ENCODE assay signal across 25 cellular contexts in the genomic region with DNA sequence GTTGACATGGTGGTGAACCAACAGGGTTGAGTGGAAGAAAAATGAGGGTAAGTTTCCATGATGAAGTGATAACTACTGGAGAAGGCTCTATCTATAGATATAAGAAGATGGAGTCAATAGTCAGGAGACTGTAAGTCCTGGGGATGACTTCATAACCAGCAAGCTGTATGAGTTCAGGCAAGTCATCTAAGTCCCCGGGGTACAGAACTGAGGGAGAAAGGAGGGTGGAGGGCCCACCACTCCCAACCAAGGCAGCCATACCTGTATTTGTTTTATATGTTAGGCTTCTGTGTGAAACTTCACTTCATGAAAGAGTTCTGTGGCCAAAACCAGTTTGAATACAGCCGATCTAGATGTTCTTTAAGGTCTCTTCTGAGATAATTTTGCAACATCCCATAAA. TPM values are rescaled to one million over a fixed set of nuclear protein-coding genes. Genes with fewer than 3 reads are reported as not detected.
A peak's percentile ranks its signal among the peaks of the same experiment; 100 is the strongest.
DNase-seq lines count a peak whose midpoint lies in the region; ATAC-seq, FAIRE-seq and TF ChIP-seq lines count a peak whose summit lies in the region.
"Had no signal": no experiment of that assay in that cellular context is flagged by ENCODE, and none has a peak within 500 bp of the region (broad histone marks: within the 10 kb centered on the region; RNA-seq: fewer than 3 reads in every experiment).

No MANE protein-coding gene starts in this region.

- H4K20me1 ChIP-seq in astrocyte (ENCODE audit: insufficient read depth, low read length) (peaks cover 53% of the 10 kb centered on the region), osteoblast (ENCODE audit: insufficient read depth, low read length) (peaks cover 20% of the 10 kb centered on the region)

- no peak for DNase-seq in HFFc6
- DNase-seq in astrocyte (ENCODE audit: low read depth) = no peak
- DNase-seq in osteoblast (ENCODE audit: insufficient read length, low spot score, missing footprints) = no peak
- no peak for DNase-seq in NOMO-1 treated with dmso at 0.1 percent for 144 hours (lab: John Stamatoyannopoulos, UW; ENCODE audit: unreplicated experiment)
- no peak for DNase-seq in A172 (ENCODE audit: low spot score)
- DNase-seq: 8988T; AML-193; Caco-2; CD4-positive, alpha-beta T cell; DMS153; DMS79; GDM1; HCEC 1CT; IMR-90 had no signal

- TF ChIP-seq CTCF in HFFc6 (IDR thresholded peaks at IDR 0.05) = no peak
- TF ChIP-seq CTCF in astrocyte (IDR thresholded peaks at IDR 0.05; ENCODE audit: insufficient read depth, low read depth, low read length) = no peak
- no peak for TF ChIP-seq CTCF in osteoblast (IDR thresholded peaks at IDR 0.05; ENCODE audit: extremely low read depth, low read depth, low read length)

- no peak for ATAC-seq in GM21619 (IDR thresholded peaks at IDR 0.05; ENCODE audit: unreplicated experiment)
- ATAC-seq: GM23338, K562 had no signal

- H3K4me3 ChIP-seq in ACC112 (ENCODE audit: low read depth, low read length) = no peak overlapping the region
- no peak overlapping the region for H3K4me3 ChIP-seq in astrocyte (ENCODE audit: insufficient read depth, low read depth, low read length)
- no peak overlapping the region for H3K4me3 ChIP-seq in osteoblast (ENCODE audit: insufficient read depth, low read length)
- H3K4me3 ChIP-seq: GM23338, K562 had no signal

- peaks cover 70% of the 10 kb centered on the region for H3K4me1 Mint-ChIP-seq in HFFc6 (ENCODE audit: low read depth)
- H3K4me1 Mint-ChIP-seq in astrocyte (ENCODE audit: low read depth, unreplicated experiment) = no peaks in the 10 kb centered on the region

- H3K4me1 ChIP-seq in ACC112 (ENCODE audit: control insufficient read depth, insufficient read depth, low read length, unreplicated experiment) = peaks cover 31% of the 10 kb centered on the region
- no peaks in the 10 kb centered on the region for H3K4me1 ChIP-seq in astrocyte (ENCODE audit: insufficient read depth, low read length)
- peaks cover 14% of the 10 kb centered on the region for H3K4me1 ChIP-seq in osteoblast (ENCODE audit: insufficient read depth, low read length)
- H3K4me1 ChIP-seq: Caco-2 had no signal

- H3K27ac ChIP-seq in ACC112 (ENCODE audit: low read depth, low read length) (peak overlapping the region; percentile 25; the same call in 1 of the 2 replicates), astrocyte (ENCODE audit: low read depth, low read length) (no peak overlapping the region), osteoblast (ENCODE audit: low read depth, low read length) (peak overlapping the region; percentile 11)
- H3K27ac ChIP-seq: C4-2B, HL-60 had no signal

- no peak for FAIRE-seq in astrocyte (lab: Jason Lieb, UNC)
- FAIRE-seq: GM12892, GM18507, H54, HTR-8/SVneo, K562 had no signal

- no peaks in the 10 kb centered on the region for H3K9me3 Mint-ChIP-seq in HFFc6
- no peaks in the 10 kb centered on the region for H3K9me3 Mint-ChIP-seq in astrocyte (ENCODE audit: unreplicated experiment)
- H3K9me3 Mint-ChIP-seq: CD4-positive, alpha-beta T cell had no signal

- H3K27ac Mint-ChIP-seq in HFFc6 (peak overlapping the region; percentile 62), astrocyte (ENCODE audit: unreplicated experiment) (no peak overlapping the region)
- H3K27ac Mint-ChIP-seq: CD4-positive, alpha-beta T cell had no signal

- peaks cover 67% of the 10 kb centered on the region for H3K79me2 ChIP-seq in ACC112 (ENCODE audit: control insufficient read depth, insufficient read depth, low read length, unreplicated experiment)
- peaks cover 67% of the 10 kb centered on the region for H3K79me2 ChIP-seq in astrocyte (ENCODE audit: insufficient read depth, low read length)
- H3K79me2 ChIP-seq in osteoblast (ENCODE audit: insufficient read depth, low read length) = peaks cover 66% of the 10 kb centered on the region

- H3K36me3 Mint-ChIP-seq in HFFc6 (ENCODE audit: low read depth) (peaks cover 59% of the 10 kb centered on the region), astrocyte (ENCODE audit: low read depth, unreplicated experiment) (peaks cover 7% of the 10 kb centered on the region)

- H2AFZ ChIP-seq in ACC112 (ENCODE audit: low read length, unreplicated experiment) (no peak overlapping the region), astrocyte (ENCODE audit: low read depth, low read length) (no peak overlapping the region), osteoblast (ENCODE audit: low read length) (no peak overlapping the region)
- H2AFZ ChIP-seq: GM23338 had no signal

- H3K9ac ChIP-seq in astrocyte (ENCODE audit: low read length) = no peak overlapping the region

- H3K27me3 Mint-ChIP-seq in HFFc6 (ENCODE audit: insufficient read depth) (peaks cover 3% of the 10 kb centered on the region; the same call in 1 of the 2 replicates), astrocyte (ENCODE audit: low read depth, unreplicated experiment) (no peaks in the 10 kb centered on the region)
- H3K27me3 Mint-ChIP-seq: CD4-positive, alpha-beta T cell had no signal

- H3K36me3 ChIP-seq in ACC112 (ENCODE audit: insufficient read depth, low read length) (peaks cover 30% of the 10 kb centered on the region), astrocyte (ENCODE audit: insufficient read depth, low read length) (peaks cover 31% of the 10 kb centered on the region), osteoblast (ENCODE audit: insufficient read depth, low read length) (peaks cover 42% of the 10 kb centered on the region)

- H3K4me2 ChIP-seq in astrocyte (ENCODE audit: low read length) = peak overlapping the region; percentile 4
- H3K4me2 ChIP-seq in osteoblast (ENCODE audit: insufficient read depth, low read length) = no peak overlapping the region
- H3K4me2 ChIP-seq: GM23338 had no signal

- H3K4me3 Mint-ChIP-seq in HFFc6 (no peak overlapping the region), astrocyte (ENCODE audit: unreplicated experiment) (no peak overlapping the region)
- H3K4me3 Mint-ChIP-seq: CD4-positive, alpha-beta T cell; GM23338 had no signal

- no peaks in the 10 kb centered on the region for H3K9me3 ChIP-seq in astrocyte (ENCODE audit: insufficient read depth, low read depth, low read length)
- H3K9me3 ChIP-seq in osteoblast (ENCODE audit: low read depth, low read length) = no peaks in the 10 kb centered on the region
- H3K9me3 ChIP-seq: Caco-2 had no signal

- no peaks in the 10 kb centered on the region for H3K27me3 ChIP-seq in ACC112 (ENCODE audit: insufficient read depth, low read length)
- H3K27me3 ChIP-seq in astrocyte (ENCODE audit: insufficient read depth, low read length) = no peaks in the 10 kb centered on the region
- H3K27me3 ChIP-seq in osteoblast (ENCODE audit: insufficient read depth, low read length) = no peaks in the 10 kb centered on the region

RNA-seq across cellular contexts. Expression of a gene that starts 53.3 kb away (rescaled TPM):
- 1 to 10 TPM in 3 of 6 experiments, under 1 TPM in 3; 0.74 to 2.3 (median 0.93) TPM for total RNA-seq in HFFc6 (2021; fragmentation: NEBNext Ultra II Directional; extraction: Animal tissue kit (Norgen Biotek cat#: 25700))
- 0.26 and 0.57 TPM in 2 replicates for total RNA-seq in astrocyte
- 2.9 and 3.6 TPM in 2 replicates for total RNA-seq in osteoblast
- total RNA-seq in A172 (2014; rRNA removed; shearing (Covaris generic)) = not detected in 2 replicates
- total RNA-seq: CD4-positive, alpha-beta T cell; Daoy; K562 had no signal
